Comparison of ENCODE assay signal across 1 cellular context in genomic region chr19:42497492-42498226, GRCh38.
TF ChIP-seq lines count a peak whose summit lies in the region.

No MANE protein-coding gene starts in this region.

TF ChIP-seq in HepG2, 621 proteins besides CTCF, POLR2A, EP300 and RAD21 (continued from another document):
- TF ChIP-seq, protein P1, sequence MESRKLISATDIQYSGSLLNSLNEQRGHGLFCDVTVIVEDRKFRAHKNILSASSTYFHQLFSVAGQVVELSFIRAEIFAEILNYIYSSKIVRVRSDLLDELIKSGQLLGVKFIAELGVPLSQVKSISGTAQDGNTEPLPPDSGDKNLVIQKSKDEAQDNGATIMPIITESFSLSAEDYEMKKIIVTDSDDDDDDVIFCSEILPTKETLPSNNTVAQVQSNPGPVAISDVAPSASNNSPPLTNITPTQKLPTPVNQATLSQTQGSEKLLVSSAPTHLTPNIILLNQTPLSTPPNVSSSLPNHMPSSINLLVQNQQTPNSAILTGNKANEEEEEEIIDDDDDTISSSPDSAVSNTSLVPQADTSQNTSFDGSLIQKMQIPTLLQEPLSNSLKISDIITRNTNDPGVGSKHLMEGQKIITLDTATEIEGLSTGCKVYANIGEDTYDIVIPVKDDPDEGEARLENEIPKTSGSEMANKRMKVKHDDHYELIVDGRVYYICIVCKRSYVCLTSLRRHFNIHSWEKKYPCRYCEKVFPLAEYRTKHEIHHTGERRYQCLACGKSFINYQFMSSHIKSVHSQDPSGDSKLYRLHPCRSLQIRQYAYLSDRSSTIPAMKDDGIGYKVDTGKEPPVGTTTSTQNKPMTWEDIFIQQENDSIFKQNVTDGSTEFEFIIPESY (CRISPR knock-in tag; IDR thresholded peaks at IDR 0.05), result 0 out of 2 replicates have a peak, but pooled peaks have one; percentile 18
- no peak for TF ChIP-seq ZNF460 (CRISPR knock-in tag; IDR thresholded peaks at IDR 0.05; ENCODE audit: borderline replicate concordance)
- TF ChIP-seq FOXA1 (IDR thresholded peaks at IDR 0.05), result no peak
- TF ChIP-seq FOXA1 (CRISPR knock-in tag; IDR thresholded peaks at IDR 0.05), result peak; percentile 81
- peak; percentile 66 for TF ChIP-seq ZNF503 (CRISPR knock-in tag; IDR thresholded peaks at IDR 0.05)
- no peak for TF ChIP-seq ZNF660 (CRISPR knock-in tag; IDR thresholded peaks at IDR 0.05; ENCODE audit: borderline replicate concordance, low read depth)
- TF ChIP-seq ZFP36 (IDR thresholded peaks at IDR 0.05; ENCODE audit: borderline replicate concordance, low read depth, low read length, partially characterized antibody), result no peak
- TF ChIP-seq SOX13 (IDR thresholded peaks at IDR 0.05), result peak; percentile 83
- TF ChIP-seq SOX13 (CRISPR knock-in tag; conservative IDR thresholded peaks at IDR 0.05 in 1 of 2, IDR thresholded peaks at IDR 0.05 in 1 of 2), result peak in 1 of 2 experiments; percentile 97; a peak in 2 of 4 replicates
- TF ChIP-seq ARID5B (CRISPR knock-in tag; IDR thresholded peaks at IDR 0.05), result peak; percentile 95
- no peak for TF ChIP-seq FIP1L1 (IDR thresholded peaks at IDR 0.05; ENCODE audit: borderline replicate concordance, insufficient read depth, low read depth, low read length)
- TF ChIP-seq AGO1 (IDR thresholded peaks at IDR 0.05; ENCODE audit: low read depth, low read length, poor library complexity, severe bottlenecking), result no peak
- no peak for TF ChIP-seq AKAP8 (CRISPR knock-in tag; IDR thresholded peaks at IDR 0.05)
- no peak for TF ChIP-seq AHR (CRISPR knock-in tag; IDR thresholded peaks at IDR 0.05)
- TF ChIP-seq TAF1 (CRISPR knock-in tag; IDR thresholded peaks at IDR 0.05), result peak; percentile 64; the same call in 1 of the 2 replicates
- TF ChIP-seq REXO4 (CRISPR knock-in tag; IDR thresholded peaks at IDR 0.05; ENCODE audit: borderline replicate concordance), result no peak
- peak; percentile 41 for TF ChIP-seq STAG1 (CRISPR knock-in tag; IDR thresholded peaks at IDR 0.05)
